ENCODE assay signal across 1 cellular context in genomic region chr15:64690008-64690407, GRCh38.
TF ChIP-seq lines count a peak whose summit lies in the region.

No MANE protein-coding gene starts in this region.

TF ChIP-seq in WTC11, 78 proteins besides CTCF, POLR2A, EP300 and RAD21 (continued from another document):
- no peak for TF ChIP-seq ARID4B (CRISPR knock-in tag; IDR thresholded peaks at IDR 0.05; ENCODE audit: borderline replicate concordance)
- no peak for TF ChIP-seq EMX1 (CRISPR knock-in tag; IDR thresholded peaks at IDR 0.05)
- TF ChIP-seq ZNF281 (CRISPR knock-in tag; IDR thresholded peaks at IDR 0.05), result no peak
- no peak for TF ChIP-seq SP1 (CRISPR knock-in tag; conservative IDR thresholded peaks at IDR 0.05)
- no peak for TF ChIP-seq NR3C1 (CRISPR knock-in tag; conservative IDR thresholded peaks at IDR 0.05; ENCODE audit: low read depth)
- no peak for TF ChIP-seq KAT7 (CRISPR knock-in tag; IDR thresholded peaks at IDR 0.05; ENCODE audit: borderline replicate concordance)
- TF ChIP-seq CDX4 (CRISPR knock-in tag; IDR thresholded peaks at IDR 0.05; ENCODE audit: borderline replicate concordance), result no peak
- TF ChIP-seq ERG (CRISPR knock-in tag; IDR thresholded peaks at IDR 0.05), result no peak
- no peak for TF ChIP-seq SMAD3 (CRISPR knock-in tag; IDR thresholded peaks at IDR 0.05; ENCODE audit: borderline replicate concordance)
- TF ChIP-seq TEAD1 (CRISPR knock-in tag; IDR thresholded peaks at IDR 0.05), result no peak
- no peak for TF ChIP-seq IRF2 (CRISPR knock-in tag; IDR thresholded peaks at IDR 0.05; ENCODE audit: borderline replicate concordance, low read depth)
